Comparison of ENCODE assay signal across 8 cellular contexts in the genomic region with DNA sequence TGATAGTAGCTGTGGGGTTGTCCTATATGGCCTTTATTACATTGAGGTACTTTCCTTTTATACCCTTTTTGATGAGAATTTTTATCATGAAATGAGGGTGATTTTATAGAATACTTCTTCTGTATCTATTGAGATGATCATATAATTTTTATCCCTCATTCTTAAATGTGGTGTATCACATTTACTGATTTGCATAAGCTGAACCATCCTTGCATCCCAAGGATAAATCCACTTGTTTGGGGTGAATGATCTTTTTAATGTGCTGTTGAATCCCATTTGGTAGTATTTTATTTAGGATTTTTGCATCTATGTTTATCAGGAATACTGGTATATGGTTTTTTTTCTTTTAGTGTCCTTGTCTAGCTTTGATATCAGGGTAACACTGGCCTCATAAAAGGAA.
"Had no signal": no experiment of that assay in that cellular context is flagged by ENCODE, and none has a peak within 500 bp of the region (broad histone marks: within the 10 kb centered on the region; RNA-seq: fewer than 3 reads in every experiment).

No MANE protein-coding gene starts in this region.

- H3K27me3 Mint-ChIP-seq: IgD-negative memory B cell had no signal

- H3K9ac ChIP-seq: KMS-11 had no signal

- DNase-seq: IMR-90, KBM-7, KG1 had no signal

- H3K27ac Mint-ChIP-seq: IgD-negative memory B cell had no signal

- H3K4me2 ChIP-seq: KMS-11 had no signal

- H3K27ac ChIP-seq: HL-60, KMS-11 had no signal

- ATAC-seq: HepG2 had no signal

- FAIRE-seq: HepG2, HTR-8/SVneo had no signal
